In genomic region chr5:142466195-142466951, GRCh38 we compare ENCODE assay signal across 1 cellular context.
A peak's percentile ranks its signal among the peaks of the same experiment; 100 is the strongest.
TF ChIP-seq lines count a peak whose summit lies in the region.

No MANE protein-coding gene starts in this region.

TF ChIP-seq in K562, 482 proteins besides CTCF, POLR2A, EP300 and RAD21 (continued from another document and continues in another):
- TF ChIP-seq, protein P1, sequence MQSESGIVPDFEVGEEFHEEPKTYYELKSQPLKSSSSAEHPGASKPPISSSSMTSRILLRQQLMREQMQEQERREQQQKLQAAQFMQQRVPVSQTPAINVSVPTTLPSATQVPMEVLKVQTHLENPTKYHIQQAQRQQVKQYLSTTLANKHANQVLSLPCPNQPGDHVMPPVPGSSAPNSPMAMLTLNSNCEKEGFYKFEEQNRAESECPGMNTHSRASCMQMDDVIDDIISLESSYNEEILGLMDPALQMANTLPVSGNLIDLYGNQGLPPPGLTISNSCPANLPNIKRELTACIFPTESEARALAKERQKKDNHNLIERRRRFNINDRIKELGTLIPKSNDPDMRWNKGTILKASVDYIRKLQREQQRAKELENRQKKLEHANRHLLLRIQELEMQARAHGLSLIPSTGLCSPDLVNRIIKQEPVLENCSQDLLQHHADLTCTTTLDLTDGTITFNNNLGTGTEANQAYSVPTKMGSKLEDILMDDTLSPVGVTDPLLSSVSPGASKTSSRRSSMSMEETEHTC (IDR thresholded peaks at IDR 0.05), result no peak
- TF ChIP-seq RBM34 (IDR thresholded peaks at IDR 0.05; ENCODE audit: borderline replicate concordance, insufficient read depth, low read length), result no peak
- TF ChIP-seq ZNF395 (CRISPR knock-in tag; IDR thresholded peaks at IDR 0.05), result no peak; the same call in 1 of the 2 replicates
- no peak for TF ChIP-seq ZNF507 (tag; conservative IDR thresholded peaks at IDR 0.05)
- TF ChIP-seq CBFA2T3 (IDR thresholded peaks at IDR 0.05), result no peak
- TF ChIP-seq ETV1 (tag; conservative IDR thresholded peaks at IDR 0.05; ENCODE audit: low read depth), result peak; percentile 74
- TF ChIP-seq ZNF407 (IDR thresholded peaks at IDR 0.05; ENCODE audit: low read depth), result no peak
- TF ChIP-seq ZBTB49 (CRISPR knock-in tag; IDR thresholded peaks at IDR 0.05; ENCODE audit: borderline replicate concordance), result no peak
- no peak for TF ChIP-seq HDAC3 (IDR thresholded peaks at IDR 0.05; ENCODE audit: borderline replicate concordance, partially characterized antibody)
- TF ChIP-seq NR2C1 (IDR thresholded peaks at IDR 0.05), result no peak
- TF ChIP-seq NR2C1 (tag; IDR thresholded peaks at IDR 0.05), result peak; percentile 47; the same call in 1 of the 2 replicates
- TF ChIP-seq SRSF1 (IDR thresholded peaks at IDR 0.05; ENCODE audit: low read depth, low read length), result no peak
- TF ChIP-seq SMAD4 (CRISPR knock-in tag; conservative IDR thresholded peaks at IDR 0.05), result peak; percentile 58; the same call in 1 of the 2 replicates
- TF ChIP-seq MTA3 (IDR thresholded peaks at IDR 0.05; ENCODE audit: borderline replicate concordance), result no peak
- no peak for TF ChIP-seq GATA2 (CRISPR knock-in tag; IDR thresholded peaks at IDR 0.05)
- no peak for TF ChIP-seq NELFE (IDR thresholded peaks at IDR 0.05; ENCODE audit: insufficient read depth, insufficient read length)
- TF ChIP-seq, protein P2, sequence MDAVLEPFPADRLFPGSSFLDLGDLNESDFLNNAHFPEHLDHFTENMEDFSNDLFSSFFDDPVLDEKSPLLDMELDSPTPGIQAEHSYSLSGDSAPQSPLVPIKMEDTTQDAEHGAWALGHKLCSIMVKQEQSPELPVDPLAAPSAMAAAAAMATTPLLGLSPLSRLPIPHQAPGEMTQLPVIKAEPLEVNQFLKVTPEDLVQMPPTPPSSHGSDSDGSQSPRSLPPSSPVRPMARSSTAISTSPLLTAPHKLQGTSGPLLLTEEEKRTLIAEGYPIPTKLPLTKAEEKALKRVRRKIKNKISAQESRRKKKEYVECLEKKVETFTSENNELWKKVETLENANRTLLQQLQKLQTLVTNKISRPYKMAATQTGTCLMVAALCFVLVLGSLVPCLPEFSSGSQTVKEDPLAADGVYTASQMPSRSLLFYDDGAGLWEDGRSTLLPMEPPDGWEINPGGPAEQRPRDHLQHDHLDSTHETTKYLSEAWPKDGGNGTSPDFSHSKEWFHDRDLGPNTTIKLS (IDR thresholded peaks at IDR 0.05; ENCODE audit: borderline replicate concordance, low read depth), result no peak
- TF ChIP-seq ZBTB1 (CRISPR knock-in tag; IDR thresholded peaks at IDR 0.05; ENCODE audit: borderline replicate concordance, low read depth), result no peak
- TF ChIP-seq ZNF224 (CRISPR knock-in tag; IDR thresholded peaks at IDR 0.05), result no peak
- no peak for TF ChIP-seq ESRRB (CRISPR knock-in tag; IDR thresholded peaks at IDR 0.05; ENCODE audit: borderline replicate concordance)
- TF ChIP-seq KLF16 (IDR thresholded peaks at IDR 0.05), result no peak
- no peak for TF ChIP-seq NKRF (IDR thresholded peaks at IDR 0.05; ENCODE audit: borderline replicate concordance)
- TF ChIP-seq, protein P3, sequence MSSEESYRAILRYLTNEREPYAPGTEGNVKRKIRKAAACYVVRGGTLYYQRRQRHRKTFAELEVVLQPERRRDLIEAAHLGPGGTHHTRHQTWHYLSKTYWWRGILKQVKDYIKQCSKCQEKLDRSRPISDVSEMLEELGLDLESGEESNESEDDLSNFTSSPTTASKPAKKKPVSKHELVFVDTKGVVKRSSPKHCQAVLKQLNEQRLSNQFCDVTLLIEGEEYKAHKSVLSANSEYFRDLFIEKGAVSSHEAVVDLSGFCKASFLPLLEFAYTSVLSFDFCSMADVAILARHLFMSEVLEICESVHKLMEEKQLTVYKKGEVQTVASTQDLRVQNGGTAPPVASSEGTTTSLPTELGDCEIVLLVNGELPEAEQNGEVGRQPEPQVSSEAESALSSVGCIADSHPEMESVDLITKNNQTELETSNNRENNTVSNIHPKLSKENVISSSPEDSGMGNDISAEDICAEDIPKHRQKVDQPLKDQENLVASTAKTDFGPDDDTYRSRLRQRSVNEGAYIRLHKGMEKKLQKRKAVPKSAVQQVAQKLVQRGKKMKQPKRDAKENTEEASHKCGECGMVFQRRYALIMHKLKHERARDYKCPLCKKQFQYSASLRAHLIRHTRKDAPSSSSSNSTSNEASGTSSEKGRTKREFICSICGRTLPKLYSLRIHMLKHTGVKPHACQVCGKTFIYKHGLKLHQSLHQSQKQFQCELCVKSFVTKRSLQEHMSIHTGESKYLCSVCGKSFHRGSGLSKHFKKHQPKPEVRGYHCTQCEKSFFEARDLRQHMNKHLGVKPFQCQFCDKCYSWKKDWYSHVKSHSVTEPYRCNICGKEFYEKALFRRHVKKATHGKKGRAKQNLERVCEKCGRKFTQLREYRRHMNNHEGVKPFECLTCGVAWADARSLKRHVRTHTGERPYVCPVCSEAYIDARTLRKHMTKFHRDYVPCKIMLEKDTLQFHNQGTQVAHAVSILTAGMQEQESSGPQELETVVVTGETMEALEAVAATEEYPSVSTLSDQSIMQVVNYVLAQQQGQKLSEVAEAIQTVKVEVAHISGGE (CRISPR knock-in tag; IDR thresholded peaks at IDR 0.05), result no peak
- no peak for TF ChIP-seq SP2 (IDR thresholded peaks at IDR 0.05; ENCODE audit: extremely low read depth, low read depth, low read length, poor library complexity, severe bottlenecking)
- TF ChIP-seq MYNN (IDR thresholded peaks at IDR 0.05), result no peak
- TF ChIP-seq MYNN (CRISPR knock-in tag; IDR thresholded peaks at IDR 0.05), result no peak
- no peak for TF ChIP-seq ATF7 (IDR thresholded peaks at IDR 0.05)
- TF ChIP-seq CC2D1A (IDR thresholded peaks at IDR 0.05), result no peak
- no peak; the same call in 1 of the 2 replicates for TF ChIP-seq KLF6 (CRISPR knock-in tag; IDR thresholded peaks at IDR 0.05; ENCODE audit: borderline replicate concordance)
- no peak for TF ChIP-seq ZC3H8 (IDR thresholded peaks at IDR 0.05)
- no peak for TF ChIP-seq CTBP1 (IDR thresholded peaks at IDR 0.05; ENCODE audit: borderline replicate concordance)
- no peak for TF ChIP-seq ZKSCAN1 (IDR thresholded peaks at IDR 0.05; ENCODE audit: low read depth, low read length)
- TF ChIP-seq BCL6 (CRISPR knock-in tag; IDR thresholded peaks at IDR 0.05), result no peak
- TF ChIP-seq ZFPM2 (CRISPR knock-in tag; IDR thresholded peaks at IDR 0.05), result no peak
- TF ChIP-seq FOSL1 (tag; conservative IDR thresholded peaks at IDR 0.05), result peak; percentile 24; the same call in 1 of the 2 replicates
- no peak for TF ChIP-seq SMAD2 (IDR thresholded peaks at IDR 0.05; ENCODE audit: low read depth, low read length)
- TF ChIP-seq, protein P4, sequence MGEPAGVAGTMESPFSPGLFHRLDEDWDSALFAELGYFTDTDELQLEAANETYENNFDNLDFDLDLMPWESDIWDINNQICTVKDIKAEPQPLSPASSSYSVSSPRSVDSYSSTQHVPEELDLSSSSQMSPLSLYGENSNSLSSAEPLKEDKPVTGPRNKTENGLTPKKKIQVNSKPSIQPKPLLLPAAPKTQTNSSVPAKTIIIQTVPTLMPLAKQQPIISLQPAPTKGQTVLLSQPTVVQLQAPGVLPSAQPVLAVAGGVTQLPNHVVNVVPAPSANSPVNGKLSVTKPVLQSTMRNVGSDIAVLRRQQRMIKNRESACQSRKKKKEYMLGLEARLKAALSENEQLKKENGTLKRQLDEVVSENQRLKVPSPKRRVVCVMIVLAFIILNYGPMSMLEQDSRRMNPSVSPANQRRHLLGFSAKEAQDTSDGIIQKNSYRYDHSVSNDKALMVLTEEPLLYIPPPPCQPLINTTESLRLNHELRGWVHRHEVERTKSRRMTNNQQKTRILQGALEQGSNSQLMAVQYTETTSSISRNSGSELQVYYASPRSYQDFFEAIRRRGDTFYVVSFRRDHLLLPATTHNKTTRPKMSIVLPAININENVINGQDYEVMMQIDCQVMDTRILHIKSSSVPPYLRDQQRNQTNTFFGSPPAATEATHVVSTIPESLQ (CRISPR knock-in tag; IDR thresholded peaks at IDR 0.05), result no peak
- TF ChIP-seq RUNX1 (IDR thresholded peaks at IDR 0.05; ENCODE audit: low read depth), result no peak
